Comparison of ENCODE assay signal across 1 cellular context in genomic region chr20:57092112-57092899, GRCh38.
A peak's percentile ranks its signal among the peaks of the same experiment; 100 is the strongest.
TF ChIP-seq lines count a peak whose summit lies in the region.

No MANE protein-coding gene starts in this region.

TF ChIP-seq in HepG2, 621 proteins besides CTCF, POLR2A, EP300 and RAD21 (continued from another document and continues in another):
- peak; percentile 49; the same call in 1 of the 2 replicates for TF ChIP-seq ZNF512B (CRISPR knock-in tag; IDR thresholded peaks at IDR 0.05; ENCODE audit: borderline replicate concordance)
- TF ChIP-seq, protein P1, sequence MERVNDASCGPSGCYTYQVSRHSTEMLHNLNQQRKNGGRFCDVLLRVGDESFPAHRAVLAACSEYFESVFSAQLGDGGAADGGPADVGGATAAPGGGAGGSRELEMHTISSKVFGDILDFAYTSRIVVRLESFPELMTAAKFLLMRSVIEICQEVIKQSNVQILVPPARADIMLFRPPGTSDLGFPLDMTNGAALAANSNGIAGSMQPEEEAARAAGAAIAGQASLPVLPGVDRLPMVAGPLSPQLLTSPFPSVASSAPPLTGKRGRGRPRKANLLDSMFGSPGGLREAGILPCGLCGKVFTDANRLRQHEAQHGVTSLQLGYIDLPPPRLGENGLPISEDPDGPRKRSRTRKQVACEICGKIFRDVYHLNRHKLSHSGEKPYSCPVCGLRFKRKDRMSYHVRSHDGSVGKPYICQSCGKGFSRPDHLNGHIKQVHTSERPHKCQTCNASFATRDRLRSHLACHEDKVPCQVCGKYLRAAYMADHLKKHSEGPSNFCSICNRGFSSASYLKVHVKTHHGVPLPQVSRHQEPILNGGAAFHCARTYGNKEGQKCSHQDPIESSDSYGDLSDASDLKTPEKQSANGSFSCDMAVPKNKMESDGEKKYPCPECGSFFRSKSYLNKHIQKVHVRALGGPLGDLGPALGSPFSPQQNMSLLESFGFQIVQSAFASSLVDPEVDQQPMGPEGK (CRISPR knock-in tag; IDR thresholded peaks at IDR 0.05), result peak; percentile 66
- no peak for TF ChIP-seq ZNF496 (CRISPR knock-in tag; IDR thresholded peaks at IDR 0.05; ENCODE audit: insufficient replicate concordance)
- 0 out of 2 replicates have a peak, but pooled peaks have one; percentile 20 for TF ChIP-seq CHD2 (IDR thresholded peaks at IDR 0.05; ENCODE audit: low read depth, low read length)
- TF ChIP-seq, protein P2, sequence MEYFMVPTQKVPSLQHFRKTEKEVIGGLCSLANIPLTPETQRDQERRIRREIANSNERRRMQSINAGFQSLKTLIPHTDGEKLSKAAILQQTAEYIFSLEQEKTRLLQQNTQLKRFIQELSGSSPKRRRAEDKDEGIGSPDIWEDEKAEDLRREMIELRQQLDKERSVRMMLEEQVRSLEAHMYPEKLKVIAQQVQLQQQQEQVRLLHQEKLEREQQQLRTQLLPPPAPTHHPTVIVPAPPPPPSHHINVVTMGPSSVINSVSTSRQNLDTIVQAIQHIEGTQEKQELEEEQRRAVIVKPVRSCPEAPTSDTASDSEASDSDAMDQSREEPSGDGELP (IDR thresholded peaks at IDR 0.05; ENCODE audit: borderline replicate concordance, low read depth), result no peak
- no peak for TF ChIP-seq ZBTB33 (CRISPR knock-in tag; IDR thresholded peaks at IDR 0.05)
- TF ChIP-seq, protein P3, sequence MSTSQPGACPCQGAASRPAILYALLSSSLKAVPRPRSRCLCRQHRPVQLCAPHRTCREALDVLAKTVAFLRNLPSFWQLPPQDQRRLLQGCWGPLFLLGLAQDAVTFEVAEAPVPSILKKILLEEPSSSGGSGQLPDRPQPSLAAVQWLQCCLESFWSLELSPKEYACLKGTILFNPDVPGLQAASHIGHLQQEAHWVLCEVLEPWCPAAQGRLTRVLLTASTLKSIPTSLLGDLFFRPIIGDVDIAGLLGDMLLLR (CRISPR knock-in tag; IDR thresholded peaks at IDR 0.05), result peak; percentile 54; the same call in 1 of the 2 replicates
- TF ChIP-seq, protein P4, sequence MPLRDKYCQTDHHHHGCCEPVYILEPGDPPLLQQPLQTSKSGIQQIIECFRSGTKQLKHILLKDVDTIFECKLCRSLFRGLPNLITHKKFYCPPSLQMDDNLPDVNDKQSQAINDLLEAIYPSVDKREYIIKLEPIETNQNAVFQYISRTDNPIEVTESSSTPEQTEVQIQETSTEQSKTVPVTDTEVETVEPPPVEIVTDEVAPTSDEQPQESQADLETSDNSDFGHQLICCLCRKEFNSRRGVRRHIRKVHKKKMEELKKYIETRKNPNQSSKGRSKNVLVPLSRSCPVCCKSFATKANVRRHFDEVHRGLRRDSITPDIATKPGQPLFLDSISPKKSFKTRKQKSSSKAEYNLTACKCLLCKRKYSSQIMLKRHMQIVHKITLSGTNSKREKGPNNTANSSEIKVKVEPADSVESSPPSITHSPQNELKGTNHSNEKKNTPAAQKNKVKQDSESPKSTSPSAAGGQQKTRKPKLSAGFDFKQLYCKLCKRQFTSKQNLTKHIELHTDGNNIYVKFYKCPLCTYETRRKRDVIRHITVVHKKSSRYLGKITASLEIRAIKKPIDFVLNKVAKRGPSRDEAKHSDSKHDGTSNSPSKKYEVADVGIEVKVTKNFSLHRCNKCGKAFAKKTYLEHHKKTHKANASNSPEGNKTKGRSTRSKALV (CRISPR knock-in tag; IDR thresholded peaks at IDR 0.05), result 0 out of 2 replicates have a peak, but pooled peaks have one; percentile 44
- TF ChIP-seq, protein P5, sequence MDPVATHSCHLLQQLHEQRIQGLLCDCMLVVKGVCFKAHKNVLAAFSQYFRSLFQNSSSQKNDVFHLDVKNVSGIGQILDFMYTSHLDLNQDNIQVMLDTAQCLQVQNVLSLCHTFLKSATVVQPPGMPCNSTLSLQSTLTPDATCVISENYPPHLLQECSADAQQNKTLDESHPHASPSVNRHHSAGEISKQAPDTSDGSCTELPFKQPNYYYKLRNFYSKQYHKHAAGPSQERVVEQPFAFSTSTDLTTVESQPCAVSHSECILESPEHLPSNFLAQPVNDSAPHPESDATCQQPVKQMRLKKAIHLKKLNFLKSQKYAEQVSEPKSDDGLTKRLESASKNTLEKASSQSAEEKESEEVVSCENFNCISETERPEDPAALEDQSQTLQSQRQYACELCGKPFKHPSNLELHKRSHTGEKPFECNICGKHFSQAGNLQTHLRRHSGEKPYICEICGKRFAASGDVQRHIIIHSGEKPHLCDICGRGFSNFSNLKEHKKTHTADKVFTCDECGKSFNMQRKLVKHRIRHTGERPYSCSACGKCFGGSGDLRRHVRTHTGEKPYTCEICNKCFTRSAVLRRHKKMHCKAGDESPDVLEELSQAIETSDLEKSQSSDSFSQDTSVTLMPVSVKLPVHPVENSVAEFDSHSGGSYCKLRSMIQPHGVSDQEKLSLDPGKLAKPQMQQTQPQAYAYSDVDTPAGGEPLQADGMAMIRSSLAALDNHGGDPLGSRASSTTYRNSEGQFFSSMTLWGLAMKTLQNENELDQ (CRISPR knock-in tag; IDR thresholded peaks at IDR 0.05; ENCODE audit: borderline replicate concordance), result no peak
- TF ChIP-seq, protein P6, sequence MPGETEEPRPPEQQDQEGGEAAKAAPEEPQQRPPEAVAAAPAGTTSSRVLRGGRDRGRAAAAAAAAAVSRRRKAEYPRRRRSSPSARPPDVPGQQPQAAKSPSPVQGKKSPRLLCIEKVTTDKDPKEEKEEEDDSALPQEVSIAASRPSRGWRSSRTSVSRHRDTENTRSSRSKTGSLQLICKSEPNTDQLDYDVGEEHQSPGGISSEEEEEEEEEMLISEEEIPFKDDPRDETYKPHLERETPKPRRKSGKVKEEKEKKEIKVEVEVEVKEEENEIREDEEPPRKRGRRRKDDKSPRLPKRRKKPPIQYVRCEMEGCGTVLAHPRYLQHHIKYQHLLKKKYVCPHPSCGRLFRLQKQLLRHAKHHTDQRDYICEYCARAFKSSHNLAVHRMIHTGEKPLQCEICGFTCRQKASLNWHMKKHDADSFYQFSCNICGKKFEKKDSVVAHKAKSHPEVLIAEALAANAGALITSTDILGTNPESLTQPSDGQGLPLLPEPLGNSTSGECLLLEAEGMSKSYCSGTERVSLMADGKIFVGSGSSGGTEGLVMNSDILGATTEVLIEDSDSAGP (CRISPR knock-in tag; IDR thresholded peaks at IDR 0.05; ENCODE audit: borderline replicate concordance), result peak; percentile 63
- TF ChIP-seq, protein P7, sequence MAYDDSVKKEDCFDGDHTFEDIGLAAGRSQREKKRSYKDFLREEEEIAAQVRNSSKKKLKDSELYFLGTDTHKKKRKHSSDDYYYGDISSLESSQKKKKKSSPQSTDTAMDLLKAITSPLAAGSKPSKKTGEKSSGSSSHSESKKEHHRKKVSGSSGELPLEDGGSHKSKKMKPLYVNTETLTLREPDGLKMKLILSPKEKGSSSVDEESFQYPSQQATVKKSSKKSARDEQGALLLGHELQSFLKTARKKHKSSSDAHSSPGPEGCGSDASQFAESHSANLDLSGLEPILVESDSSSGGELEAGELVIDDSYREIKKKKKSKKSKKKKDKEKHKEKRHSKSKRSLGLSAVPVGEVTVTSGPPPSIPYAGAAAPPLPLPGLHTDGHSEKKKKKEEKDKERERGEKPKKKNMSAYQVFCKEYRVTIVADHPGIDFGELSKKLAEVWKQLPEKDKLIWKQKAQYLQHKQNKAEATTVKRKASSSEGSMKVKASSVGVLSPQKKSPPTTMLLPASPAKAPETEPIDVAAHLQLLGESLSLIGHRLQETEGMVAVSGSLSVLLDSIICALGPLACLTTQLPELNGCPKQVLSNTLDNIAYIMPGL (CRISPR knock-in tag; IDR thresholded peaks at IDR 0.05; ENCODE audit: borderline replicate concordance in 1 of 2, low read depth in 1 of 2), result peak; percentile 65 to 80; a peak in 3 of 4 replicates
- no peak for TF ChIP-seq ZNF629 (CRISPR knock-in tag; conservative IDR thresholded peaks at IDR 0.05)
- peak; percentile 85; the same call in 1 of the 2 replicates for TF ChIP-seq NFKB2 (CRISPR knock-in tag; IDR thresholded peaks at IDR 0.05; ENCODE audit: borderline replicate concordance)
- TF ChIP-seq RFXANK (CRISPR knock-in tag; IDR thresholded peaks at IDR 0.05), result no peak
- TF ChIP-seq HMGXB3 (CRISPR knock-in tag; IDR thresholded peaks at IDR 0.05; ENCODE audit: borderline replicate concordance), result no peak
- TF ChIP-seq, protein P8, sequence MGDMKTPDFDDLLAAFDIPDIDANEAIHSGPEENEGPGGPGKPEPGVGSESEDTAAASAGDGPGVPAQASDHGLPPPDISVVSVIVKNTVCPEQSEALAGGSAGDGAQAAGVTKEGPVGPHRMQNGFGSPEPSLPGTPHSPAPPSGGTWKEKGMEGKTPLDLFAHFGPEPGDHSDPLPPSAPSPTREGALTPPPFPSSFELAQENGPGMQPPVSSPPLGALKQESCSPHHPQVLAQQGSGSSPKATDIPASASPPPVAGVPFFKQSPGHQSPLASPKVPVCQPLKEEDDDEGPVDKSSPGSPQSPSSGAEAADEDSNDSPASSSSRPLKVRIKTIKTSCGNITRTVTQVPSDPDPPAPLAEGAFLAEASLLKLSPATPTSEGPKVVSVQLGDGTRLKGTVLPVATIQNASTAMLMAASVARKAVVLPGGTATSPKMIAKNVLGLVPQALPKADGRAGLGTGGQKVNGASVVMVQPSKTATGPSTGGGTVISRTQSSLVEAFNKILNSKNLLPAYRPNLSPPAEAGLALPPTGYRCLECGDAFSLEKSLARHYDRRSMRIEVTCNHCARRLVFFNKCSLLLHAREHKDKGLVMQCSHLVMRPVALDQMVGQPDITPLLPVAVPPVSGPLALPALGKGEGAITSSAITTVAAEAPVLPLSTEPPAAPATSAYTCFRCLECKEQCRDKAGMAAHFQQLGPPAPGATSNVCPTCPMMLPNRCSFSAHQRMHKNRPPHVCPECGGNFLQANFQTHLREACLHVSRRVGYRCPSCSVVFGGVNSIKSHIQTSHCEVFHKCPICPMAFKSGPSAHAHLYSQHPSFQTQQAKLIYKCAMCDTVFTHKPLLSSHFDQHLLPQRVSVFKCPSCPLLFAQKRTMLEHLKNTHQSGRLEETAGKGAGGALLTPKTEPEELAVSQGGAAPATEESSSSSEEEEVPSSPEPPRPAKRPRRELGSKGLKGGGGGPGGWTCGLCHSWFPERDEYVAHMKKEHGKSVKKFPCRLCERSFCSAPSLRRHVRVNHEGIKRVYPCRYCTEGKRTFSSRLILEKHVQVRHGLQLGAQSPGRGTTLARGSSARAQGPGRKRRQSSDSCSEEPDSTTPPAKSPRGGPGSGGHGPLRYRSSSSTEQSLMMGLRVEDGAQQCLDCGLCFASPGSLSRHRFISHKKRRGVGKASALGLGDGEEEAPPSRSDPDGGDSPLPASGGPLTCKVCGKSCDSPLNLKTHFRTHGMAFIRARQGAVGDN (CRISPR knock-in tag; IDR thresholded peaks at IDR 0.05), result peak; percentile 70
- TF ChIP-seq ARHGAP35 (CRISPR knock-in tag; IDR thresholded peaks at IDR 0.05; ENCODE audit: borderline replicate concordance), result peak; percentile 53; the same call in 1 of the 2 replicates
- no peak for TF ChIP-seq DDIT3 (CRISPR knock-in tag; IDR thresholded peaks at IDR 0.05)
- peak; percentile 49 for TF ChIP-seq EEA1 (CRISPR knock-in tag; IDR thresholded peaks at IDR 0.05; ENCODE audit: borderline replicate concordance)
- TF ChIP-seq PHF8 (CRISPR knock-in tag; IDR thresholded peaks at IDR 0.05), result 0 out of 2 replicates have a peak, but pooled peaks have one; percentile 26
